ENCODE assay signal across 8 cellular contexts in genomic region chr11:504053-504993, GRCh38. TPM values are rescaled to one million over a fixed set of nuclear protein-coding genes. Genes with fewer than 3 reads are reported as not detected.
A peak's percentile ranks its signal among the peaks of the same experiment; 100 is the strongest.
DNase-seq lines count a peak whose midpoint lies in the region; ATAC-seq lines count a peak whose summit lies in the region.

No MANE protein-coding gene starts in this region.

- no peaks in the 10 kb centered on the region for H3K9me3 ChIP-seq in mononuclear cell (ENCODE audit: low read depth, low read length)

- no peaks in the 10 kb centered on the region for H3K27me3 ChIP-seq in mononuclear cell (ENCODE audit: insufficient read depth, low read length)

- DNase-seq in EH (ENCODE audit: low read depth) = peak; percentile 54
- DNase-seq in NOMO-1 treated with dmso at 0.1 percent for 144 hours (lab: John Stamatoyannopoulos, UW; ENCODE audit: unreplicated experiment) = peak; percentile 19
- peak; percentile 54 for DNase-seq in dermis blood vessel endothelial cell
- no peak for DNase-seq in AML-193 (lab: John Stamatoyannopoulos, UW)
- DNase-seq in NCI-H69 (lab: John Stamatoyannopoulos, UW) = no peak

- H3K4me1 ChIP-seq in mononuclear cell (ENCODE audit: insufficient read depth, low read length) = peaks cover 58% of the 10 kb centered on the region

- H3K4me3 ChIP-seq in mononuclear cell (ENCODE audit: low read length) = peak overlapping the region; percentile 47

- ATAC-seq in GM19452 (IDR thresholded peaks at IDR 0.05; ENCODE audit: unreplicated experiment) (no peak), HG02571 (IDR thresholded peaks at IDR 0.05; ENCODE audit: unreplicated experiment) (no peak)

RNA-seq across cellular contexts. Expression of gene RNH1, which starts 2.7 kb away (rescaled TPM):
- total RNA-seq in dermis blood vessel endothelial cell (257 and 310 TPM in 2 replicates), mononuclear cell (92.2 TPM)

RNA-seq across cellular contexts. Expression of gene HRAS, which starts 31.1 kb away (rescaled TPM):
- total RNA-seq in dermis blood vessel endothelial cell (51.6 and 70.2 TPM in 2 replicates), mononuclear cell (7.1 TPM)

RNA-seq across cellular contexts. Expression of gene LRRC56, which starts 33.0 kb away (rescaled TPM):
- total RNA-seq in dermis blood vessel endothelial cell = 0.56 and 0.68 TPM in 2 replicates
- total RNA-seq in mononuclear cell = 0.94 TPM

RNA-seq across cellular contexts. Expression of gene PTDSS2, which starts 54.2 kb away (rescaled TPM):
- total RNA-seq in dermis blood vessel endothelial cell (34.5 and 50.2 TPM in 2 replicates), mononuclear cell (8.8 TPM)

RNA-seq across cellular contexts. Expression of gene LMNTD2, which starts 56.2 kb away (rescaled TPM):
- total RNA-seq in dermis blood vessel endothelial cell = 1.3 and 2.6 TPM in 2 replicates
- 2.1 TPM for total RNA-seq in mononuclear cell

Comparison
In these comparisons a context has a peak if more than half of its experiments do, and no peak if none do; other contexts are left out.
1. DNase-seq: peak in EH (single experiment), NOMO-1 treated with dmso at 0.1 percent for 144 hours (single experiment) and dermis blood vessel endothelial cell (single experiment); none in AML-193 (0 of 2) and NCI-H69 (single experiment).